13 cellular contexts compared by ENCODE assay signal in the genomic region with DNA sequence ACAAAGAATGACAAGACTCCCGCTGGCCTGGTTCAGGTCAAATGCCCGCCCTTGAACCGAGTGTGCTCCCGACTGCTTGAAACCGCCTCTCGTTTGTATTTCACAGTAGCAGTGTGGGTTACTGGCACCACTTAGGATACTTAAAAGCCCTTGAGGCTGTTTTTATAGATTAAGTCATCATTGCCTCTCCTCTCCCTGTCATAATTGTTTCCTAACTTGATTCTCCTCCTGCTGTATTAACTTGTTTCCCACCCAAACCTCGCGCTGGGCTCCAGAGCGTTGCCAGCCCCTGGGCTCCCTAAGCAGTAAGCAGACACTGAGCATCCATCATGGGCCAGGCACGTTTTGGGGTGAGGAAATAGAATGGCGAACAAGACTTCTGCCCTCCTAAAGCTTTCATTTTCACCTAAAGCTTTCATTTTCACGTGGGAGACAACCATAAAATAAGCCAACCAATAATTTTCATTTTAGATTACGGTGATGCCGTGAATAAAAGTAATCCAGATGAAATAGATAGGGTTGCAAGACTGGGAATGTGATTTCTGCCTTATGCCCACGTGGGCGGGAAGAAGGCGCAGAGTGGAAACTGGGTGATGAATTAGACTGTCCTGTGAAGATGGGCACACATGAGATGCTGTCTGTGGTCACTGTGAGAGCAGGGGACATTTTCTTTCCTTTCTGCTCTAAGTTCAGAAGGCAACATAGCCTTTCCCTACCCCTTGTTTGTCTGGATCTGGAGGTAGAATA.
A peak's percentile ranks its signal among the peaks of the same experiment; 100 is the strongest.
DNase-seq lines count a peak whose midpoint lies in the region; ATAC-seq and TF ChIP-seq lines count a peak whose summit lies in the region.
"Had no signal": no experiment of that assay in that cellular context is flagged by ENCODE, and none has a peak within 500 bp of the region (broad histone marks: within the 10 kb centered on the region; RNA-seq: fewer than 3 reads in every experiment).

No MANE protein-coding gene starts in this region.

- no peak for TF ChIP-seq CTCF in lung (IDR thresholded peaks at IDR 0.05; ENCODE audit: control extremely low read depth, extremely low read depth)
- no peak for TF ChIP-seq CTCF in WERI-Rb-1 (IDR thresholded peaks at IDR 0.05; ENCODE audit: low read depth, low read length)

- H3K9me3 Mint-ChIP-seq in CD8-positive, alpha-beta memory T cell, result no peaks in the 10 kb centered on the region
- H3K9me3 Mint-ChIP-seq in activated T-helper 2 cell treated with anti-CD3 and anti-CD28 coated beads, Interferon-gamma antibody, Interleukin-2, Interleukin-4, amounts not matched to agents 10 μg/mL and 5 μg/mL and 100 μg/mL, durations not matched to agents 14 hours and 24 hours and 36 hours, result no peaks in the 10 kb centered on the region
- H3K9me3 Mint-ChIP-seq: endodermal cell had no signal

- CTCF ChIA-PET in CD8-positive, alpha-beta memory T cell (lab: Charles Lee), result interaction anchor here (0.6 kb wide), 1 partner anchor 87 kb away, joined by 3 read pairs; no protein-coding TSS in a partner anchor

- H3K4me3 ChIP-seq in CD8-positive, alpha-beta memory T cell (ENCODE audit: low read length), result no peak overlapping the region
- H3K4me3 ChIP-seq in lung (no peak overlapping the region), H7 (ENCODE audit: insufficient read depth, low read depth, low read length) (no peak overlapping the region), WERI-Rb-1 (ENCODE audit: low read depth, low read length) (no peak overlapping the region)

- peaks cover 0 to 86% (median 28%) of the 10 kb centered on the region in 3 donors for H3K36me3 Mint-ChIP-seq in CD8-positive, alpha-beta memory T cell
- H3K36me3 Mint-ChIP-seq in activated T-helper 2 cell treated with anti-CD3 and anti-CD28 coated beads, Interferon-gamma antibody, Interleukin-2, Interleukin-4, amounts not matched to agents 10 μg/mL and 5 μg/mL and 100 μg/mL, durations not matched to agents 14 hours and 24 hours and 36 hours (ENCODE audit: low read depth), result peaks cover 56% of the 10 kb centered on the region

- intact Hi-C loops in activated T-helper 2 cell treated with anti-CD3 and anti-CD28 coated beads, Interferon-gamma antibody, Interleukin-2, Interleukin-4, amounts not matched to agents 10 μg/mL and 5 μg/mL and 100 μg/mL, durations not matched to agents 14 hours and 24 hours and 36 hours (cut with micrococcal nuclease), result no loop called here

- peak overlapping the region in 6 of 7 donors; percentile 41 to 77 (median 52) for H3K4me3 Mint-ChIP-seq in CD8-positive, alpha-beta memory T cell
- peak overlapping the region; percentile 46 for H3K4me3 Mint-ChIP-seq in activated T-helper 2 cell treated with anti-CD3 and anti-CD28 coated beads, Interferon-gamma antibody, Interleukin-2, Interleukin-4, amounts not matched to agents 10 μg/mL and 5 μg/mL and 100 μg/mL, durations not matched to agents 14 hours and 24 hours and 36 hours (ENCODE audit: low read depth)
- H3K4me3 Mint-ChIP-seq: endodermal cell had no signal

- 74 to 89% methylated on average over 17 of the region's 17 CpGs for WGBS in lung, 2 donors

- H3K27me3 Mint-ChIP-seq in CD8-positive, alpha-beta memory T cell, result no peaks in the 10 kb centered on the region
- H3K27me3 Mint-ChIP-seq in activated T-helper 2 cell treated with anti-CD3 and anti-CD28 coated beads, Interferon-gamma antibody, Interleukin-2, Interleukin-4, amounts not matched to agents 10 μg/mL and 5 μg/mL and 100 μg/mL, durations not matched to agents 14 hours and 24 hours and 36 hours (ENCODE audit: low read depth), result no peaks in the 10 kb centered on the region

- H3K4me1 Mint-ChIP-seq in CD8-positive, alpha-beta memory T cell, result peaks cover 70 to 95% (median 87%) of the 10 kb centered on the region in 3 donors
- H3K4me1 Mint-ChIP-seq in activated T-helper 2 cell treated with anti-CD3 and anti-CD28 coated beads, Interferon-gamma antibody, Interleukin-2, Interleukin-4, amounts not matched to agents 10 μg/mL and 5 μg/mL and 100 μg/mL, durations not matched to agents 14 hours and 24 hours and 36 hours (ENCODE audit: low read depth), result peaks cover 47% of the 10 kb centered on the region

- H3K27ac ChIP-seq in CD8-positive, alpha-beta memory T cell (ENCODE audit: low read depth, low read length), result no peak overlapping the region
- H3K27ac ChIP-seq in KOPT-K1 (ENCODE audit: low read depth, low read length, poor library complexity, severe bottlenecking) (peak overlapping the region; percentile 31), lung (ENCODE audit: low read depth in 1 of 2, low read length in 1 of 2) (peak overlapping the region; percentile 78 to 86), WERI-Rb-1 (no peak overlapping the region)

- no peaks in the 10 kb centered on the region for H3K9me3 ChIP-seq in CD8-positive, alpha-beta memory T cell (ENCODE audit: low read length)
- H3K9me3 ChIP-seq in KOPT-K1 (ENCODE audit: insufficient read depth, low read length, poor library complexity, severe bottlenecking), result no peaks in the 10 kb centered on the region
- H3K9me3 ChIP-seq in lung (ENCODE audit: control insufficient read depth in 2 of 2, insufficient read depth in 1 of 2, low read length in 1 of 2), result no peaks in the 10 kb centered on the region
- no peaks in the 10 kb centered on the region for H3K9me3 ChIP-seq in WERI-Rb-1 (ENCODE audit: severe bottlenecking)

- POLR2A ChIA-PET in CD8-positive, alpha-beta memory T cell (lab: Charles Lee), result no interaction called here

- no peak for ATAC-seq in lung (ENCODE audit: insufficient read depth, low FRiP score)
- no peak for ATAC-seq in HG03159 (IDR thresholded peaks at IDR 0.05; ENCODE audit: unreplicated experiment)
- no peak for ATAC-seq in GM18861 (IDR thresholded peaks at IDR 0.05; ENCODE audit: unreplicated experiment)

- H3K27me3 ChIP-seq in CD8-positive, alpha-beta memory T cell (ENCODE audit: insufficient read depth, low read length, poor library complexity, severe bottlenecking), result no peaks in the 10 kb centered on the region
- H3K27me3 ChIP-seq in lung (ENCODE audit: control insufficient read depth, insufficient read depth), result no peaks in the 10 kb centered on the region
- no peaks in the 10 kb centered on the region for H3K27me3 ChIP-seq in H7 (ENCODE audit: control insufficient read depth, insufficient read depth, low read length)
- no peaks in the 10 kb centered on the region for H3K27me3 ChIP-seq in WERI-Rb-1 (ENCODE audit: insufficient read depth, low read depth, severe bottlenecking)

- H3K36me3 ChIP-seq in CD8-positive, alpha-beta memory T cell (ENCODE audit: insufficient read depth, low read length), result peaks cover 41% of the 10 kb centered on the region
- peaks cover 70% of the 10 kb centered on the region for H3K36me3 ChIP-seq in KOPT-K1 (ENCODE audit: insufficient read depth, low read length)
- H3K36me3 ChIP-seq in lung (ENCODE audit: control insufficient read depth in 2 of 2, insufficient read depth in 2 of 2, low read length in 2 of 2), result peaks cover 0 to 4% of the 10 kb centered on the region in 2 donors
- no peaks in the 10 kb centered on the region for H3K36me3 ChIP-seq in H7 (replicated peaks; ENCODE audit: control insufficient read depth, insufficient read depth, low read length)
- H3K36me3 ChIP-seq in WERI-Rb-1, result peaks cover 33% of the 10 kb centered on the region

- peaks cover 32% of the 10 kb centered on the region for H3K4me1 ChIP-seq in CD8-positive, alpha-beta memory T cell (ENCODE audit: insufficient read depth, low read length)
- H3K4me1 ChIP-seq in lung (ENCODE audit: control insufficient read depth in 2 of 2, insufficient read depth in 2 of 2, low read length in 2 of 2), result peaks cover 7 to 31% of the 10 kb centered on the region in 2 donors

- no peak for DNase-seq in CD8-positive, alpha-beta memory T cell
- no peak for DNase-seq in activated T-helper 2 cell treated with anti-CD3 and anti-CD28 coated beads, Interferon-gamma antibody, Interleukin-2, Interleukin-4, amounts not matched to agents 10 μg/mL and 5 μg/mL and 100 μg/mL, durations not matched to agents 14 hours and 24 hours and 36 hours (ENCODE audit: low spot score)
- peak; percentile 65 for DNase-seq in lung (ENCODE audit: low spot score)
- no peak for DNase-seq in H7
- no peak for DNase-seq in WERI-Rb-1
- DNase-seq: aorta, endodermal cell, hippocampal formation, NCI-H1930, RPMI8226 had no signal

- H3K27ac Mint-ChIP-seq in CD8-positive, alpha-beta memory T cell, result peak overlapping the region; percentile 92 to 98 (median 96)
- peak overlapping the region; percentile 92 for H3K27ac Mint-ChIP-seq in activated T-helper 2 cell treated with anti-CD3 and anti-CD28 coated beads, Interferon-gamma antibody, Interleukin-2, Interleukin-4, amounts not matched to agents 10 μg/mL and 5 μg/mL and 100 μg/mL, durations not matched to agents 14 hours and 24 hours and 36 hours
- H3K27ac Mint-ChIP-seq: endodermal cell had no signal

Comparison
In these comparisons a context has a peak if more than half of its experiments do, and no peak if none do; other contexts are left out.
1. H3K27ac ChIP-seq: peak in KOPT-K1 (single experiment) and lung (2 of 2); none in CD8-positive, alpha-beta memory T cell (single experiment) and WERI-Rb-1 (single experiment).